ENCODE assay signal across 1 cellular context in genomic region chr7:98250789-98251188, GRCh38.
TF ChIP-seq lines count a peak whose summit lies in the region.

No MANE protein-coding gene starts in this region.

TF ChIP-seq in HepG2, 621 proteins besides CTCF, POLR2A, EP300 and RAD21 (continued from another document):
- TF ChIP-seq, protein P1, sequence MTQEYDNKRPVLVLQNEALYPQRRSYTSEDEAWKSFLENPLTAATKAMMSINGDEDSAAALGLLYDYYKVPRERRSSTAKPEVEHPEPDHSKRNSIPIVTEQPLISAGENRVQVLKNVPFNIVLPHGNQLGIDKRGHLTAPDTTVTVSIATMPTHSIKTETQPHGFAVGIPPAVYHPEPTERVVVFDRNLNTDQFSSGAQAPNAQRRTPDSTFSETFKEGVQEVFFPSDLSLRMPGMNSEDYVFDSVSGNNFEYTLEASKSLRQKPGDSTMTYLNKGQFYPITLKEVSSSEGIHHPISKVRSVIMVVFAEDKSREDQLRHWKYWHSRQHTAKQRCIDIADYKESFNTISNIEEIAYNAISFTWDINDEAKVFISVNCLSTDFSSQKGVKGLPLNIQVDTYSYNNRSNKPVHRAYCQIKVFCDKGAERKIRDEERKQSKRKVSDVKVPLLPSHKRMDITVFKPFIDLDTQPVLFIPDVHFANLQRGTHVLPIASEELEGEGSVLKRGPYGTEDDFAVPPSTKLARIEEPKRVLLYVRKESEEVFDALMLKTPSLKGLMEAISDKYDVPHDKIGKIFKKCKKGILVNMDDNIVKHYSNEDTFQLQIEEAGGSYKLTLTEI (CRISPR knock-in tag; conservative IDR thresholded peaks at IDR 0.05) = no peak
- TF ChIP-seq CENPT (CRISPR knock-in tag; IDR thresholded peaks at IDR 0.05; ENCODE audit: low read depth) (no peak), ZKSCAN8 (CRISPR knock-in tag; IDR thresholded peaks at IDR 0.05; ENCODE audit: borderline replicate concordance) (no peak), ZNF781 (CRISPR knock-in tag; IDR thresholded peaks at IDR 0.05; ENCODE audit: borderline replicate concordance, not compliant biosample characterization) (no peak), POLR2AphosphoS5 (IDR thresholded peaks at IDR 0.05; ENCODE audit: low read depth, low read length) (peak; percentile 42; the same call in 1 of the 2 replicates), RORA (CRISPR knock-in tag; IDR thresholded peaks at IDR 0.05) (no peak)
